ENCODE assay signal across 2 cellular contexts in genomic region chr2:72827999-72828646, GRCh38.
TF ChIP-seq lines count a peak whose summit lies in the region.

No MANE protein-coding gene starts in this region.

TF ChIP-seq in A549, 52 proteins besides CTCF, POLR2A, EP300 and RAD21:
- no peak for TF ChIP-seq JUNB (IDR thresholded peaks at IDR 0.05)
- no peak for TF ChIP-seq KDM5A (IDR thresholded peaks at IDR 0.05)
- no peak for TF ChIP-seq NFE2L2 (conservative IDR thresholded peaks at IDR 0.05; ENCODE audit: low read length)
- no peak for TF ChIP-seq E2F6 (IDR thresholded peaks at IDR 0.05; ENCODE audit: borderline replicate concordance, low read depth)
- no peak for TF ChIP-seq CBX8 (IDR thresholded peaks at IDR 0.05)
- TF ChIP-seq MAFK (IDR thresholded peaks at IDR 0.05; ENCODE audit: partially characterized antibody) = peak; percentile 96
- TF ChIP-seq FOSL2 (IDR thresholded peaks at IDR 0.05) = no peak
- TF ChIP-seq FOSL2 (CRISPR knock-in tag; IDR thresholded peaks at IDR 0.05) = no peak
- no peak for TF ChIP-seq EHMT2 (IDR thresholded peaks at IDR 0.05; ENCODE audit: low read depth)

TF ChIP-seq in HCT116, 20 proteins besides CTCF, POLR2A, EP300 and RAD21:
- 0 out of 2 replicates have a peak, but pooled peaks have one; percentile 16 for TF ChIP-seq JUND (IDR thresholded peaks at IDR 0.05)
- peak; percentile 15; the same call in 1 of the 2 replicates for TF ChIP-seq FOSL1 (IDR thresholded peaks at IDR 0.05; ENCODE audit: low read depth)
- TF ChIP-seq ZBTB33 (IDR thresholded peaks at IDR 0.05; ENCODE audit: extremely low read depth, insufficient replicate concordance, low read length) = no peak
